ENCODE assay signal across 17 cellular contexts in genomic region chr1:18751425-18751824, GRCh38.
A peak's percentile ranks its signal among the peaks of the same experiment; 100 is the strongest.
DNase-seq lines count a peak whose midpoint lies in the region; ATAC-seq lines count a peak whose summit lies in the region.
"Had no signal": no experiment of that assay in that cellular context is flagged by ENCODE, and none has a peak within 500 bp of the region (broad histone marks: within the 10 kb centered on the region; RNA-seq: fewer than 3 reads in every experiment).

No MANE protein-coding gene starts in this region.

- H3K9me3 Mint-ChIP-seq in activated naive CD4-positive, alpha-beta T cell treated with anti-CD3 and anti-CD28 coated beads, Interleukin-2, amount 50 U/mL, for 72 hours: peaks cover 5 to 26% of the 10 kb centered on the region in 2 donors

- no peak overlapping the region for H3K27ac Mint-ChIP-seq in activated naive CD4-positive, alpha-beta T cell treated with anti-CD3 and anti-CD28 coated beads, Interleukin-2, amount 50 U/mL, for 72 hours
- H3K27ac Mint-ChIP-seq: CD4-positive, alpha-beta T cell had no signal

- no peak for ATAC-seq in HG02852 (IDR thresholded peaks at IDR 0.05; ENCODE audit: unreplicated experiment)
- no peak for ATAC-seq in activated naive CD4-positive, alpha-beta T cell treated with anti-CD3 and anti-CD28 coated beads, Interleukin-2, amount 50 U/mL, for 72 hours
- no peak for ATAC-seq in left lobe of liver
- ATAC-seq: PC-3 had no signal

- DNase-seq in NCI-H748 (lab: John Stamatoyannopoulos, UW; ENCODE audit: unreplicated experiment): peak; percentile 57
- DNase-seq in NCI-H748 treated with DMSO at 0.1 percent for 48 hours (lab: John Stamatoyannopoulos, UW): no peak
- peak; percentile 62 for DNase-seq in NCI-H187 treated with DMSO at 0.1 percent for 48 hours (lab: John Stamatoyannopoulos, UW)
- peak; percentile 1 for DNase-seq in SHP77 treated with DMSO at 0.1 percent for 48 hours (lab: John Stamatoyannopoulos, UW)
- DNase-seq in mesenteric fat pad (ENCODE audit: low spot score): peak; percentile 71
- no peak for DNase-seq in activated naive CD4-positive, alpha-beta T cell treated with anti-CD3 and anti-CD28 coated beads, Interleukin-2, amount 50 U/mL, for 72 hours (ENCODE audit: low spot score in 2 of 2)
- DNase-seq in left lobe of liver (ENCODE audit: low spot score): no peak
- DNase-seq: AML-193; CD4-positive, alpha-beta T cell; EL; HCEC 1CT; KG1; NCI-H1092; NCI-H2081; PC-3; T-helper 1 cell had no signal

- peaks cover 7 to 19% of the 10 kb centered on the region in 2 donors for H3K36me3 Mint-ChIP-seq in activated naive CD4-positive, alpha-beta T cell treated with anti-CD3 and anti-CD28 coated beads, Interleukin-2, amount 50 U/mL, for 72 hours

Comparison
In these comparisons a context has a peak if more than half of its experiments do, and no peak if none do; other contexts are left out.
1. DNase-seq: peak in NCI-H748 (single experiment), NCI-H187 treated with DMSO at 0.1 percent for 48 hours (single experiment), SHP77 treated with DMSO at 0.1 percent for 48 hours (single experiment) and mesenteric fat pad (single experiment); none in NCI-H748 treated with DMSO at 0.1 percent for 48 hours (single experiment), activated naive CD4-positive, alpha-beta T cell treated with anti-CD3 and anti-CD28 coated beads, Interleukin-2, amount 50 U/mL, for 72 hours (0 of 2) and left lobe of liver (single experiment).